Comparison of ENCODE assay signal across 29 cellular contexts in the genomic region with DNA sequence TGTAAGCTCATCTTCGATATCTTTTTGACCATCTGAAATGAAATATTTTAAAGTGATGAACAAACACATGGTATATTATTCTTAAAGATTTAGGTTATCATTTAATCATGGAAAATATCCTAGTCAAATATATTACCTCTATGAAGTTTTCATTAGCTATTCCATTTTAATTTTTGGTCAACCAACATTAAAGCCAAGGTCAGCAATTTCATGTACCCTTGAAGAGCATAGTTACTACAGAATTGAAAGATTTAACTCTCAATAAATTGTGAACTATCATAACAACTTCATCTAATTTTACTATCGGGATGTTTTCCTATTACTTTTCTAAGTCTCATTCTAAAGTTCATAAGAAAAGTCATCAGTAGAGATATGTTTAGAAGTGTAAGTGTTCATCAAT.
"Had no signal": no experiment of that assay in that cellular context is flagged by ENCODE, and none has a peak within 500 bp of the region (broad histone marks: within the 10 kb centered on the region; RNA-seq: fewer than 3 reads in every experiment).

No MANE protein-coding gene starts in this region.

- ATAC-seq: naive thymus-derived CD8-positive, alpha-beta T cell; natural killer cell treated with Interleukin-12 subunit alpha and Interleukin-12 subunit beta and Interleukin-15 and Interleukin-18, amount 100 ng/mL, for 72 hours; pancreas; sciatic nerve; stimulated activated memory B cell treated with anti-CD40 and anti-IgM and Interleukin-4, amounts not matched to agents 10 μg/mL and 1 μg/mL and 100 μg/mL, for 72 hours; stimulated activated naive CD8-positive, alpha-beta T cell treated with anti-CD3 and anti-CD28 coated beads, Interleukin-15, amount 100 ng/mL, for 72 hours; stimulated activated naive CD8-positive, alpha-beta T cell treated with anti-CD3 and anti-CD28 coated beads, Interleukin-15, Interleukin-2, amounts not matched to agents 100 U/mL and 50 U/mL, for 24 hours; upper lobe of right lung had no signal

- H3K9me3 ChIP-seq: neutrophil, pancreas, prostate gland, suprapubic skin, testis, transverse colon, upper lobe of right lung, uterus had no signal

- DNase-seq: naive thymus-derived CD8-positive, alpha-beta T cell; nephron progenitor cell; nucleus accumbens; pancreas; retina; spleen; stimulated activated CD4-positive, alpha-beta T cell treated with anti-CD3 and anti-CD28 coated beads, Interleukin-12 subunit alpha, Interleukin-12 subunit beta, amount 100 ng/mL, for 4 hours; stimulated activated CD4-positive, alpha-beta T cell treated with anti-CD3 and anti-CD28 coated beads, Interleukin-1b, Interleukin-23, amount 100 ng/mL, for 48 hours; stimulated activated CD4-positive, alpha-beta T cell treated with anti-CD3 and anti-CD28 coated beads, Interleukin-4, amount 100 ng/mL, for 1 hour; stimulated activated CD4-positive, alpha-beta T cell treated with anti-CD3 and anti-CD28 coated beads, Interleukin-4, amount 100 ng/mL, for 4 hours; stimulated activated CD8-positive, alpha-beta memory T cell treated with anti-CD3 and anti-CD28 coated beads, Interleukin-4, amount 100 ng/mL, for 48 hours; stimulated activated naive CD4-positive, alpha-beta T cell; stimulated activated naive CD8-positive, alpha-beta T cell treated with anti-CD3 and anti-CD28 coated beads, Interleukin-15, amount 100 ng/mL, for 72 hours; stimulated activated naive CD8-positive, alpha-beta T cell treated with anti-CD3 and anti-CD28 coated beads, Interleukin-15, Interleukin-2, amounts not matched to agents 100 U/mL and 50 U/mL, for 24 hours; substantia nigra; testis; tibial artery; transverse colon; upper lobe of right lung; uterus had no signal

- H3K4me2 ChIP-seq: smooth muscle cell had no signal

- H3K36me3 ChIP-seq: neutrophil, pancreas, prostate gland, right atrium auricular region, spleen, suprapubic skin, tibial artery, transverse colon, upper lobe of right lung, uterus had no signal

- H3K27me3 ChIP-seq: neutrophil, pancreas, right atrium auricular region, spleen, suprapubic skin, testis, tibial artery, transverse colon, upper lobe of right lung, uterus had no signal

- H3K27ac ChIP-seq: neutrophil, pancreas, prostate gland, right atrium auricular region, skin epidermis, spleen, suprapubic skin, testis, tibial artery, transverse colon, upper lobe of right lung, uterus had no signal

- H3K4me3 ChIP-seq: pancreas, prostate gland, right atrium auricular region, skin epidermis, smooth muscle cell, spleen, suprapubic skin, testis, tibial artery, transverse colon, upper lobe of right lung, uterus had no signal

- FAIRE-seq: pancreas had no signal

- H3K4me1 ChIP-seq: pancreas, prostate gland, right atrium auricular region, spleen, suprapubic skin, testis, tibial artery, transverse colon, upper lobe of right lung, uterus had no signal
